In the genomic region with DNA sequence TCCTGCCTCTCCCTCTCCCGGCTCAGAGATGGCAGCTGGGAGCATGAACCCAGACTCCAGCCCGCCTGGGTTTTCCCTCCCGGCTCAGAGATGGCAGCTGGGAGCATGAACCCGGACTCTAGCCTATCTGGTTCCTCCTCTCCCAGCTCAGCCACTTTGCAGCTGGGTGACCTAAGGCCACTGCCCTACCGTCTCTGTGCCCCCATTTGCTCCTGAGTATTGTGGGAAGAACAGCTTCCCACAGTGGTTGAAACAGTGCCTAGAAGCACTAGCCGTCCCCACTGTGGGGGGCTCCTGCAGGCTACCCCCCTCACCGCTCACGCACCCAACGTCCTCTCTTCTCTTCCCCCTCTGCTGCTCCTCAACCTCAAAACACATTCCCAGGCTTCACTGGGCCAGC, we compare ENCODE assay signal across 1 cellular context.
TF ChIP-seq lines count a peak whose summit lies in the region.

No MANE protein-coding gene starts in this region.

TF ChIP-seq in HCT116, 20 proteins besides CTCF, POLR2A, EP300 and RAD21:
- TF ChIP-seq, protein P1, sequence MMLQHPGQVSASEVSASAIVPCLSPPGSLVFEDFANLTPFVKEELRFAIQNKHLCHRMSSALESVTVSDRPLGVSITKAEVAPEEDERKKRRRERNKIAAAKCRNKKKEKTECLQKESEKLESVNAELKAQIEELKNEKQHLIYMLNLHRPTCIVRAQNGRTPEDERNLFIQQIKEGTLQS (IDR thresholded peaks at IDR 0.05): no peak
- TF ChIP-seq EZH2phosphoT487 (IDR thresholded peaks at IDR 0.05; ENCODE audit: borderline replicate concordance) (no peak), ZNF274 (IDR thresholded peaks at IDR 0.05; ENCODE audit: low read depth, low read length) (no peak), ELF1 (IDR thresholded peaks at IDR 0.05; ENCODE audit: borderline replicate concordance, low read depth) (no peak), ZFX (IDR thresholded peaks at IDR 0.05) (no peak)
- TF ChIP-seq, protein P2, sequence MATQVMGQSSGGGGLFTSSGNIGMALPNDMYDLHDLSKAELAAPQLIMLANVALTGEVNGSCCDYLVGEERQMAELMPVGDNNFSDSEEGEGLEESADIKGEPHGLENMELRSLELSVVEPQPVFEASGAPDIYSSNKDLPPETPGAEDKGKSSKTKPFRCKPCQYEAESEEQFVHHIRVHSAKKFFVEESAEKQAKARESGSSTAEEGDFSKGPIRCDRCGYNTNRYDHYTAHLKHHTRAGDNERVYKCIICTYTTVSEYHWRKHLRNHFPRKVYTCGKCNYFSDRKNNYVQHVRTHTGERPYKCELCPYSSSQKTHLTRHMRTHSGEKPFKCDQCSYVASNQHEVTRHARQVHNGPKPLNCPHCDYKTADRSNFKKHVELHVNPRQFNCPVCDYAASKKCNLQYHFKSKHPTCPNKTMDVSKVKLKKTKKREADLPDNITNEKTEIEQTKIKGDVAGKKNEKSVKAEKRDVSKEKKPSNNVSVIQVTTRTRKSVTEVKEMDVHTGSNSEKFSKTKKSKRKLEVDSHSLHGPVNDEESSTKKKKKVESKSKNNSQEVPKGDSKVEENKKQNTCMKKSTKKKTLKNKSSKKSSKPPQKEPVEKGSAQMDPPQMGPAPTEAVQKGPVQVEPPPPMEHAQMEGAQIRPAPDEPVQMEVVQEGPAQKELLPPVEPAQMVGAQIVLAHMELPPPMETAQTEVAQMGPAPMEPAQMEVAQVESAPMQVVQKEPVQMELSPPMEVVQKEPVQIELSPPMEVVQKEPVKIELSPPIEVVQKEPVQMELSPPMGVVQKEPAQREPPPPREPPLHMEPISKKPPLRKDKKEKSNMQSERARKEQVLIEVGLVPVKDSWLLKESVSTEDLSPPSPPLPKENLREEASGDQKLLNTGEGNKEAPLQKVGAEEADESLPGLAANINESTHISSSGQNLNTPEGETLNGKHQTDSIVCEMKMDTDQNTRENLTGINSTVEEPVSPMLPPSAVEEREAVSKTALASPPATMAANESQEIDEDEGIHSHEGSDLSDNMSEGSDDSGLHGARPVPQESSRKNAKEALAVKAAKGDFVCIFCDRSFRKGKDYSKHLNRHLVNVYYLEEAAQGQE (IDR thresholded peaks at IDR 0.05; ENCODE audit: low read depth): no peak
